In the genomic region with DNA sequence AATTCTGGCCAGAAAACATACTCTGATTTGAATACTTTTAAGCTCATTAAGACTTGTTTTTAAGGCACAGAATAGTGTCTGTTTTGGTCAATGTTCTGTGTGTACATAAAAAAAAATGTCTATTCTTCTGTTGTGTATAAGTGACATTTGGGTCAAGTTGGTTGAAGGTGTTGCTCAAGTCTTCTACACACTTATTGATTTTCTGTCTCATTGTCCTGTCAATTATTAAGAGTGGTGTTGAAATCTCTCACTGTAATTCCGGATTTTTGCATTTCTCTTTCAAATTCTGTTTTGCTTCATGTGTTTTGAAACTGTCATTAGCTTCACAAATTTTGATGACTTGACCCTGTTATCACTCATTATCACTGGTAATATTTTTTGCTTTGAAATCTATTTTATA, we compare ENCODE assay signal across 1 cellular context.
A peak's percentile ranks its signal among the peaks of the same experiment; 100 is the strongest.
TF ChIP-seq lines count a peak whose summit lies in the region.

No MANE protein-coding gene starts in this region.

TF ChIP-seq in HepG2, 621 proteins besides CTCF, POLR2A, EP300 and RAD21 (continued from another document and continues in another):
- TF ChIP-seq, protein P1, sequence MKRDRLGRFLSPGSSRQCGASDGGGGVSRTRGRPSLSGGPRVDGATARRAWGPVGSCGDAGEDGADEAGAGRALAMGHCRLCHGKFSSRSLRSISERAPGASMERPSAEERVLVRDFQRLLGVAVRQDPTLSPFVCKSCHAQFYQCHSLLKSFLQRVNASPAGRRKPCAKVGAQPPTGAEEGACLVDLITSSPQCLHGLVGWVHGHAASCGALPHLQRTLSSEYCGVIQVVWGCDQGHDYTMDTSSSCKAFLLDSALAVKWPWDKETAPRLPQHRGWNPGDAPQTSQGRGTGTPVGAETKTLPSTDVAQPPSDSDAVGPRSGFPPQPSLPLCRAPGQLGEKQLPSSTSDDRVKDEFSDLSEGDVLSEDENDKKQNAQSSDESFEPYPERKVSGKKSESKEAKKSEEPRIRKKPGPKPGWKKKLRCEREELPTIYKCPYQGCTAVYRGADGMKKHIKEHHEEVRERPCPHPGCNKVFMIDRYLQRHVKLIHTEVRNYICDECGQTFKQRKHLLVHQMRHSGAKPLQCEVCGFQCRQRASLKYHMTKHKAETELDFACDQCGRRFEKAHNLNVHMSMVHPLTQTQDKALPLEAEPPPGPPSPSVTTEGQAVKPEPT (CRISPR knock-in tag; IDR thresholded peaks at IDR 0.05; ENCODE audit: low read depth), result no peak
- TF ChIP-seq KDM3A (CRISPR knock-in tag; IDR thresholded peaks at IDR 0.05; ENCODE audit: low read depth) (no peak), CBFB (CRISPR knock-in tag; IDR thresholded peaks at IDR 0.05) (no peak), RFXANK (CRISPR knock-in tag; IDR thresholded peaks at IDR 0.05) (no peak), XRCC5 (optimal IDR thresholded peaks at IDR 0.05; ENCODE audit: low read length) (no peak), TAF15 (IDR thresholded peaks at IDR 0.05; ENCODE audit: low read depth, low read length, poor library complexity, severe bottlenecking) (no peak), BRCA1 (CRISPR knock-in tag; IDR thresholded peaks at IDR 0.05) (no peak), ZNF282 (IDR thresholded peaks at IDR 0.05; ENCODE audit: partially characterized antibody) (no peak), NFATC3 (CRISPR knock-in tag; IDR thresholded peaks at IDR 0.05) (no peak), ZNF720 (CRISPR knock-in tag; IDR thresholded peaks at IDR 0.05) (no peak), TAF1 (CRISPR knock-in tag; IDR thresholded peaks at IDR 0.05) (no peak), ZNF253 (CRISPR knock-in tag; IDR thresholded peaks at IDR 0.05; ENCODE audit: borderline replicate concordance) (no peak), FOXK2 (IDR thresholded peaks at IDR 0.05) (no peak), ISX (CRISPR knock-in tag; conservative IDR thresholded peaks at IDR 0.05) (no peak), ZNF569 (CRISPR knock-in tag; IDR thresholded peaks at IDR 0.05; ENCODE audit: borderline replicate concordance) (no peak), YEATS4 (CRISPR knock-in tag; IDR thresholded peaks at IDR 0.05; ENCODE audit: borderline replicate concordance) (0 out of 2 replicates have a peak, but pooled peaks have one; percentile 8), ZNF484 (CRISPR knock-in tag; IDR thresholded peaks at IDR 0.05; ENCODE audit: borderline replicate concordance, low read depth) (no peak), ZNF788 (CRISPR knock-in tag; IDR thresholded peaks at IDR 0.05; ENCODE audit: borderline replicate concordance) (no peak), KLF15 (CRISPR knock-in tag; IDR thresholded peaks at IDR 0.05; ENCODE audit: borderline replicate concordance) (no peak), SIX1 (CRISPR knock-in tag; IDR thresholded peaks at IDR 0.05; ENCODE audit: borderline replicate concordance) (no peak), HNRNPK (IDR thresholded peaks at IDR 0.05; ENCODE audit: low read depth, low read length, poor library complexity, severe bottlenecking) (no peak), NFIB (CRISPR knock-in tag; IDR thresholded peaks at IDR 0.05; ENCODE audit: borderline replicate concordance) (no peak), CEBPB (IDR thresholded peaks at IDR 0.05; ENCODE audit: borderline replicate concordance, low read depth, low read length) (peak; percentile 92), ELF3 (CRISPR knock-in tag; IDR thresholded peaks at IDR 0.05) (no peak), FOXA3 (CRISPR knock-in tag; IDR thresholded peaks at IDR 0.05) (peak; percentile 78), ZNF878 (CRISPR knock-in tag; IDR thresholded peaks at IDR 0.05) (no peak), PITX1 (CRISPR knock-in tag; IDR thresholded peaks at IDR 0.05) (no peak), TBP (CRISPR knock-in tag; IDR thresholded peaks at IDR 0.05) (no peak), EZH2 (conservative IDR thresholded peaks at IDR 0.05; ENCODE audit: low read depth, low read length) (no peak), HOXA7 (CRISPR knock-in tag; IDR thresholded peaks at IDR 0.05) (no peak), ZNF558 (CRISPR knock-in tag; IDR thresholded peaks at IDR 0.05; ENCODE audit: borderline replicate concordance) (no peak), ZNF17 (CRISPR knock-in tag; IDR thresholded peaks at IDR 0.05) (no peak), ZNF564 (CRISPR knock-in tag; IDR thresholded peaks at IDR 0.05) (no peak), RBM39 (IDR thresholded peaks at IDR 0.05; ENCODE audit: low read depth, low read length, poor library complexity, severe bottlenecking) (no peak), ZNF83 (CRISPR knock-in tag; IDR thresholded peaks at IDR 0.05; ENCODE audit: borderline replicate concordance) (no peak), SNAPC2 (CRISPR knock-in tag; IDR thresholded peaks at IDR 0.05) (no peak), GABPB1 (CRISPR knock-in tag; IDR thresholded peaks at IDR 0.05) (no peak)
- TF ChIP-seq, protein P2, sequence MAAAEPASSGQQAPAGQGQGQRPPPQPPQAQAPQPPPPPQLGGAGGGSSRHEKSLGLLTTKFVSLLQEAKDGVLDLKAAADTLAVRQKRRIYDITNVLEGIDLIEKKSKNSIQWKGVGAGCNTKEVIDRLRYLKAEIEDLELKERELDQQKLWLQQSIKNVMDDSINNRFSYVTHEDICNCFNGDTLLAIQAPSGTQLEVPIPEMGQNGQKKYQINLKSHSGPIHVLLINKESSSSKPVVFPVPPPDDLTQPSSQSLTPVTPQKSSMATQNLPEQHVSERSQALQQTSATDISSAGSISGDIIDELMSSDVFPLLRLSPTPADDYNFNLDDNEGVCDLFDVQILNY (CRISPR knock-in tag; conservative IDR thresholded peaks at IDR 0.05), result no peak
- TF ChIP-seq, protein P3, sequence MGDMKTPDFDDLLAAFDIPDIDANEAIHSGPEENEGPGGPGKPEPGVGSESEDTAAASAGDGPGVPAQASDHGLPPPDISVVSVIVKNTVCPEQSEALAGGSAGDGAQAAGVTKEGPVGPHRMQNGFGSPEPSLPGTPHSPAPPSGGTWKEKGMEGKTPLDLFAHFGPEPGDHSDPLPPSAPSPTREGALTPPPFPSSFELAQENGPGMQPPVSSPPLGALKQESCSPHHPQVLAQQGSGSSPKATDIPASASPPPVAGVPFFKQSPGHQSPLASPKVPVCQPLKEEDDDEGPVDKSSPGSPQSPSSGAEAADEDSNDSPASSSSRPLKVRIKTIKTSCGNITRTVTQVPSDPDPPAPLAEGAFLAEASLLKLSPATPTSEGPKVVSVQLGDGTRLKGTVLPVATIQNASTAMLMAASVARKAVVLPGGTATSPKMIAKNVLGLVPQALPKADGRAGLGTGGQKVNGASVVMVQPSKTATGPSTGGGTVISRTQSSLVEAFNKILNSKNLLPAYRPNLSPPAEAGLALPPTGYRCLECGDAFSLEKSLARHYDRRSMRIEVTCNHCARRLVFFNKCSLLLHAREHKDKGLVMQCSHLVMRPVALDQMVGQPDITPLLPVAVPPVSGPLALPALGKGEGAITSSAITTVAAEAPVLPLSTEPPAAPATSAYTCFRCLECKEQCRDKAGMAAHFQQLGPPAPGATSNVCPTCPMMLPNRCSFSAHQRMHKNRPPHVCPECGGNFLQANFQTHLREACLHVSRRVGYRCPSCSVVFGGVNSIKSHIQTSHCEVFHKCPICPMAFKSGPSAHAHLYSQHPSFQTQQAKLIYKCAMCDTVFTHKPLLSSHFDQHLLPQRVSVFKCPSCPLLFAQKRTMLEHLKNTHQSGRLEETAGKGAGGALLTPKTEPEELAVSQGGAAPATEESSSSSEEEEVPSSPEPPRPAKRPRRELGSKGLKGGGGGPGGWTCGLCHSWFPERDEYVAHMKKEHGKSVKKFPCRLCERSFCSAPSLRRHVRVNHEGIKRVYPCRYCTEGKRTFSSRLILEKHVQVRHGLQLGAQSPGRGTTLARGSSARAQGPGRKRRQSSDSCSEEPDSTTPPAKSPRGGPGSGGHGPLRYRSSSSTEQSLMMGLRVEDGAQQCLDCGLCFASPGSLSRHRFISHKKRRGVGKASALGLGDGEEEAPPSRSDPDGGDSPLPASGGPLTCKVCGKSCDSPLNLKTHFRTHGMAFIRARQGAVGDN (CRISPR knock-in tag; IDR thresholded peaks at IDR 0.05), result no peak
- TF ChIP-seq, protein P4, sequence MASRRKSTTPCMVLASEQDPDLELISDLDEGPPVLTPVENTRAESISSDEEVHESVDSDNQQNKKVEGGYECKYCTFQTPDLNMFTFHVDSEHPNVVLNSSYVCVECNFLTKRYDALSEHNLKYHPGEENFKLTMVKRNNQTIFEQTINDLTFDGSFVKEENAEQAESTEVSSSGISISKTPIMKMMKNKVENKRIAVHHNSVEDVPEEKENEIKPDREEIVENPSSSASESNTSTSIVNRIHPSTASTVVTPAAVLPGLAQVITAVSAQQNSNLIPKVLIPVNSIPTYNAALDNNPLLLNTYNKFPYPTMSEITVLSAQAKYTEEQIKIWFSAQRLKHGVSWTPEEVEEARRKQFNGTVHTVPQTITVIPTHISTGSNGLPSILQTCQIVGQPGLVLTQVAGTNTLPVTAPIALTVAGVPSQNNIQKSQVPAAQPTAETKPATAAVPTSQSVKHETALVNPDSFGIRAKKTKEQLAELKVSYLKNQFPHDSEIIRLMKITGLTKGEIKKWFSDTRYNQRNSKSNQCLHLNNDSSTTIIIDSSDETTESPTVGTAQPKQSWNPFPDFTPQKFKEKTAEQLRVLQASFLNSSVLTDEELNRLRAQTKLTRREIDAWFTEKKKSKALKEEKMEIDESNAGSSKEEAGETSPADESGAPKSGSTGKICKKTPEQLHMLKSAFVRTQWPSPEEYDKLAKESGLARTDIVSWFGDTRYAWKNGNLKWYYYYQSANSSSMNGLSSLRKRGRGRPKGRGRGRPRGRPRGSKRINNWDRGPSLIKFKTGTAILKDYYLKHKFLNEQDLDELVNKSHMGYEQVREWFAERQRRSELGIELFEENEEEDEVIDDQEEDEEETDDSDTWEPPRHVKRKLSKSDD (CRISPR knock-in tag; IDR thresholded peaks at IDR 0.05; ENCODE audit: low read depth), result no peak
- TF ChIP-seq, protein P5, sequence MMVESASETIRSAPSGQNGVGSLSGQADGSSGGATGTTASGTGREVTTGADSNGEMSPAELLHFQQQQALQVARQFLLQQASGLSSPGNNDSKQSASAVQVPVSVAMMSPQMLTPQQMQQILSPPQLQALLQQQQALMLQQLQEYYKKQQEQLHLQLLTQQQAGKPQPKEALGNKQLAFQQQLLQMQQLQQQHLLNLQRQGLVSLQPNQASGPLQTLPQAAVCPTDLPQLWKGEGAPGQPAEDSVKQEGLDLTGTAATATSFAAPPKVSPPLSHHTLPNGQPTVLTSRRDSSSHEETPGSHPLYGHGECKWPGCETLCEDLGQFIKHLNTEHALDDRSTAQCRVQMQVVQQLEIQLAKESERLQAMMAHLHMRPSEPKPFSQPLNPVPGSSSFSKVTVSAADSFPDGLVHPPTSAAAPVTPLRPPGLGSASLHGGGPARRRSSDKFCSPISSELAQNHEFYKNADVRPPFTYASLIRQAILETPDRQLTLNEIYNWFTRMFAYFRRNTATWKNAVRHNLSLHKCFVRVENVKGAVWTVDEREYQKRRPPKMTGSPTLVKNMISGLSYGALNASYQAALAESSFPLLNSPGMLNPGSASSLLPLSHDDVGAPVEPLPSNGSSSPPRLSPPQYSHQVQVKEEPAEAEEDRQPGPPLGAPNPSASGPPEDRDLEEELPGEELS (CRISPR knock-in tag; IDR thresholded peaks at IDR 0.05), result peak; percentile 38; the same call in 1 of the 2 replicates
- TF ChIP-seq, protein P6, sequence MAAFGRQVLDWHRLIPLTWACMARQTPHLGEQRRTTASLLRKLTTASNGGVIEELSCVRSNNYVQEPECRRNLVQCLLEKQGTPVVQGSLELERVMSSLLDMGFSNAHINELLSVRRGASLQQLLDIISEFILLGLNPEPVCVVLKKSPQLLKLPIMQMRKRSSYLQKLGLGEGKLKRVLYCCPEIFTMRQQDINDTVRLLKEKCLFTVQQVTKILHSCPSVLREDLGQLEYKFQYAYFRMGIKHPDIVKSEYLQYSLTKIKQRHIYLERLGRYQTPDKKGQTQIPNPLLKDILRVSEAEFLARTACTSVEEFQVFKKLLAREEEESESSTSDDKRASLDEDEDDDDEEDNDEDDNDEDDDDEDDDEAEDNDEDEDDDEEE (CRISPR knock-in tag; IDR thresholded peaks at IDR 0.05), result no peak
- TF ChIP-seq, protein P7, sequence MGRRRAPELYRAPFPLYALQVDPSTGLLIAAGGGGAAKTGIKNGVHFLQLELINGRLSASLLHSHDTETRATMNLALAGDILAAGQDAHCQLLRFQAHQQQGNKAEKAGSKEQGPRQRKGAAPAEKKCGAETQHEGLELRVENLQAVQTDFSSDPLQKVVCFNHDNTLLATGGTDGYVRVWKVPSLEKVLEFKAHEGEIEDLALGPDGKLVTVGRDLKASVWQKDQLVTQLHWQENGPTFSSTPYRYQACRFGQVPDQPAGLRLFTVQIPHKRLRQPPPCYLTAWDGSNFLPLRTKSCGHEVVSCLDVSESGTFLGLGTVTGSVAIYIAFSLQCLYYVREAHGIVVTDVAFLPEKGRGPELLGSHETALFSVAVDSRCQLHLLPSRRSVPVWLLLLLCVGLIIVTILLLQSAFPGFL (CRISPR knock-in tag; IDR thresholded peaks at IDR 0.05), result no peak
- TF ChIP-seq, protein P8, sequence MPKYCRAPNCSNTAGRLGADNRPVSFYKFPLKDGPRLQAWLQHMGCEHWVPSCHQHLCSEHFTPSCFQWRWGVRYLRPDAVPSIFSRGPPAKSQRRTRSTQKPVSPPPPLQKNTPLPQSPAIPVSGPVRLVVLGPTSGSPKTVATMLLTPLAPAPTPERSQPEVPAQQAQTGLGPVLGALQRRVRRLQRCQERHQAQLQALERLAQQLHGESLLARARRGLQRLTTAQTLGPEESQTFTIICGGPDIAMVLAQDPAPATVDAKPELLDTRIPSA (CRISPR knock-in tag; IDR thresholded peaks at IDR 0.05; ENCODE audit: borderline replicate concordance), result no peak
- TF ChIP-seq, protein P9, sequence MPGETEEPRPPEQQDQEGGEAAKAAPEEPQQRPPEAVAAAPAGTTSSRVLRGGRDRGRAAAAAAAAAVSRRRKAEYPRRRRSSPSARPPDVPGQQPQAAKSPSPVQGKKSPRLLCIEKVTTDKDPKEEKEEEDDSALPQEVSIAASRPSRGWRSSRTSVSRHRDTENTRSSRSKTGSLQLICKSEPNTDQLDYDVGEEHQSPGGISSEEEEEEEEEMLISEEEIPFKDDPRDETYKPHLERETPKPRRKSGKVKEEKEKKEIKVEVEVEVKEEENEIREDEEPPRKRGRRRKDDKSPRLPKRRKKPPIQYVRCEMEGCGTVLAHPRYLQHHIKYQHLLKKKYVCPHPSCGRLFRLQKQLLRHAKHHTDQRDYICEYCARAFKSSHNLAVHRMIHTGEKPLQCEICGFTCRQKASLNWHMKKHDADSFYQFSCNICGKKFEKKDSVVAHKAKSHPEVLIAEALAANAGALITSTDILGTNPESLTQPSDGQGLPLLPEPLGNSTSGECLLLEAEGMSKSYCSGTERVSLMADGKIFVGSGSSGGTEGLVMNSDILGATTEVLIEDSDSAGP (CRISPR knock-in tag; IDR thresholded peaks at IDR 0.05; ENCODE audit: borderline replicate concordance), result no peak
- TF ChIP-seq, protein P10, sequence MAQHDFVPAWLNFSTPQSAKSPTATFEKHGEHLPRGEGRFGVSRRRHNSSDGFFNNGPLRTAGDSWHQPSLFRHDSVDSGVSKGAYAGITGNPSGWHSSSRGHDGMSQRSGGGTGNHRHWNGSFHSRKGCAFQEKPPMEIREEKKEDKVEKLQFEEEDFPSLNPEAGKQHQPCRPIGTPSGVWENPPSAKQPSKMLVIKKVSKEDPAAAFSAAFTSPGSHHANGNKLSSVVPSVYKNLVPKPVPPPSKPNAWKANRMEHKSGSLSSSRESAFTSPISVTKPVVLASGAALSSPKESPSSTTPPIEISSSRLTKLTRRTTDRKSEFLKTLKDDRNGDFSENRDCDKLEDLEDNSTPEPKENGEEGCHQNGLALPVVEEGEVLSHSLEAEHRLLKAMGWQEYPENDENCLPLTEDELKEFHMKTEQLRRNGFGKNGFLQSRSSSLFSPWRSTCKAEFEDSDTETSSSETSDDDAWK (CRISPR knock-in tag; IDR thresholded peaks at IDR 0.05), result no peak
- TF ChIP-seq, protein P11, sequence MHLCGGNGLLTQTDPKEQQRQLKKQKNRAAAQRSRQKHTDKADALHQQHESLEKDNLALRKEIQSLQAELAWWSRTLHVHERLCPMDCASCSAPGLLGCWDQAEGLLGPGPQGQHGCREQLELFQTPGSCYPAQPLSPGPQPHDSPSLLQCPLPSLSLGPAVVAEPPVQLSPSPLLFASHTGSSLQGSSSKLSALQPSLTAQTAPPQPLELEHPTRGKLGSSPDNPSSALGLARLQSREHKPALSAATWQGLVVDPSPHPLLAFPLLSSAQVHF (CRISPR knock-in tag; IDR thresholded peaks at IDR 0.05), result no peak
